Comparison of ENCODE assay signal across 26 cellular contexts in the genomic region with DNA sequence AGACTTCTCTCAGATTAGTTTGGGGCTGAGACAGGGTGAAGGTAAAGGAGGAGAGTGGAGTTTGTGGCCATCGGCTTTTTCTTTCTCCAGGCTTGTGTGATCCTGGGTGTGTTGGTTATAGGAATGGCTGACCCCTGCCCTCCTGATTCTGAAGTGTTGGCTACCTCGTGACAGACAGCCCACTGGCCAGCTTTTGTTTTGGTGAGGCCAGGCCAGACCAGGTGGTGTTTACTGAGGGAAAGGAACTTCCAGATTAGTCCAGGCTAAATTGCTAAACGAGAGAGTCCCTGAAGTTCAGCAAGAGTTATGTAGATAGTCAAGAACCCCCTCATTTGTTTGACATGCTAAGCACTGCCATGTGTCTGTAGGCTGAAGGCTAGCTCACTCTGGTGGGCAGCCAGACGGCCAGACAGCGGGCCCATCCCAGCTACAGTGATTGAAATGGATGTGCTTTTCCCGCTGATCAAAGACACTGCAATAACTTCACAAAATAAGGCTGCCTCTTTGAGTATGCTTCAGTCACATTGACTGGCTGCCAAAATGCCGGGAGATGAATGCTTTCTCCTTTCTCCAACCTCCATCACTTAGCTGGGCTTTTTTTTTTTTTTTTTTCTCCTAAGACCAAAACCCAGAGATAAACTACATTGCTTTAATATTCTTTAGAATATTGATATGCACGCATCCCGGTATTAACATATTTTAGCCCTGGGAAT.
"Had no signal": no experiment of that assay in that cellular context is flagged by ENCODE, and none has a peak within 500 bp of the region (broad histone marks: within the 10 kb centered on the region; RNA-seq: fewer than 3 reads in every experiment).

No MANE protein-coding gene starts in this region.

- H3K4me1 Mint-ChIP-seq: activated CD4-positive, alpha-beta T cell treated with anti-CD3 and anti-CD28 coated beads, Interleukin-2, amount 10 ng/mL, durations not matched to agents 7 days and 5 days; activated CD8-positive, alpha-beta memory T cell treated with anti-CD3 and anti-CD28 coated beads, Interleukin-2, amount 10 ng/mL, durations not matched to agents 7 days and 5 days; activated naive CD4-positive, alpha-beta T cell treated with anti-CD3 and anti-CD28 coated beads, Interleukin-2, amount 50 U/mL, for 24 hours had no signal

- H3K36me3 Mint-ChIP-seq: activated CD8-positive, alpha-beta memory T cell treated with anti-CD3 and anti-CD28 coated beads, Interleukin-2, amount 10 ng/mL, durations not matched to agents 7 days and 5 days; activated naive CD4-positive, alpha-beta T cell treated with anti-CD3 and anti-CD28 coated beads, Interleukin-2, amount 50 U/mL, for 24 hours had no signal

- H3K27me3 ChIP-seq: body of pancreas, right atrium auricular region, transverse colon, vagina had no signal

- H3K9me3 ChIP-seq: body of pancreas, mucosa of descending colon, psoas muscle, right atrium auricular region, suprapubic skin, transverse colon, vagina had no signal

- H3K4me1 ChIP-seq: body of pancreas, suprapubic skin, transverse colon, vagina had no signal

- DNase-seq: activated CD4-positive, alpha-beta T cell treated with anti-CD3 and anti-CD28 coated beads, Interleukin-2, amount 10 ng/mL, durations not matched to agents 7 days and 5 days; activated CD4-positive, CD25-positive, alpha-beta regulatory T cell treated with anti-CD3 and anti-CD28 coated beads, Interleukin-2, amount 50 U/mL, for 72 hours; activated CD8-positive, alpha-beta memory T cell treated with anti-CD3 and anti-CD28 coated beads, Interleukin-2, amount 10 ng/mL, durations not matched to agents 7 days and 5 days; activated CD8-positive, alpha-beta T cell treated with anti-CD3 and anti-CD28 coated beads for 36 hours; activated gamma-delta T cell; activated T-cell treated with anti-CD3 and anti-CD28 coated beads for 4 hours; body of pancreas; effector CD8-positive, alpha-beta T cell; mesenchymal stem cell; mucosa of descending colon; psoas muscle; T-helper 1 cell; transverse colon; WERI-Rb-1 had no signal

- ATAC-seq: activated CD8-positive, alpha-beta memory T cell treated with anti-CD3 and anti-CD28 coated beads, Interleukin-2, amount 10 ng/mL, durations not matched to agents 7 days and 5 days; activated CD8-positive, alpha-beta T cell treated with anti-CD3 and anti-CD28 coated beads for 36 hours; body of pancreas; esophagus mucosa; mucosa of descending colon had no signal

- H3K27ac ChIP-seq: body of pancreas, psoas muscle, right atrium auricular region, suprapubic skin, transverse colon, vagina, WERI-Rb-1 had no signal

- H3K4me3 Mint-ChIP-seq: activated CD4-positive, alpha-beta T cell treated with anti-CD3 and anti-CD28 coated beads, Interleukin-2, amount 10 ng/mL, durations not matched to agents 7 days and 5 days; activated CD8-positive, alpha-beta memory T cell treated with anti-CD3 and anti-CD28 coated beads, Interleukin-2, amount 10 ng/mL, durations not matched to agents 7 days and 5 days; activated CD8-positive, alpha-beta T cell treated with anti-CD3 and anti-CD28 coated beads for 36 hours; activated naive CD4-positive, alpha-beta T cell treated with anti-CD3 and anti-CD28 coated beads, Interleukin-2, amount 50 U/mL, for 24 hours; activated T-helper 1 cell treated with anti-CD3 and anti-CD28 coated beads, Interleukin-12 subunit alpha, Interleukin-12 subunit beta, Interleukin-2, Interleukin-4 antibody, amounts not matched to agents 30 ng/mL and 10 ng/mL and 1 ng/mL, durations not matched to agents 14 hours and 24 hours and 36 hours; dendritic cell treated with granulocyte-macrophage colony-stimulating factor and Interleukin-4, amounts not matched to agents 40 ng/mL and 50 ng/mL, for 4 days; stimulated activated naive CD8-positive, alpha-beta T cell treated with anti-CD3 and anti-CD28 coated beads, Interleukin-15, Interleukin-2, amounts not matched to agents 100 ng/mL and 50 ng/mL, for 24 hours had no signal

- H3K4me3 ChIP-seq: body of pancreas, mucosa of descending colon, psoas muscle, right atrium auricular region, suprapubic skin, transverse colon, vagina had no signal

- H3K27ac Mint-ChIP-seq: activated CD4-positive, alpha-beta T cell treated with anti-CD3 and anti-CD28 coated beads, Interleukin-2, amount 10 ng/mL, durations not matched to agents 7 days and 5 days; activated CD8-positive, alpha-beta memory T cell treated with anti-CD3 and anti-CD28 coated beads, Interleukin-2, amount 10 ng/mL, durations not matched to agents 7 days and 5 days; activated CD8-positive, alpha-beta T cell treated with anti-CD3 and anti-CD28 coated beads for 36 hours; activated naive CD4-positive, alpha-beta T cell treated with anti-CD3 and anti-CD28 coated beads, Interleukin-2, amount 50 U/mL, for 24 hours; activated T-helper 1 cell treated with anti-CD3 and anti-CD28 coated beads, Interleukin-12 subunit alpha, Interleukin-12 subunit beta, Interleukin-2, Interleukin-4 antibody, amounts not matched to agents 30 ng/mL and 10 ng/mL and 1 ng/mL, durations not matched to agents 14 hours and 24 hours and 36 hours; dendritic cell treated with granulocyte-macrophage colony-stimulating factor and Interleukin-4, amounts not matched to agents 40 ng/mL and 50 ng/mL, for 4 days; stimulated activated naive CD8-positive, alpha-beta T cell treated with anti-CD3 and anti-CD28 coated beads, Interleukin-15, Interleukin-2, amounts not matched to agents 100 ng/mL and 50 ng/mL, for 24 hours had no signal

- FAIRE-seq: endothelial cell of umbilical vein, frontal cortex, islet of Langerhans, TTC549 had no signal

- H3K36me3 ChIP-seq: right atrium auricular region, suprapubic skin, transverse colon, vagina, WERI-Rb-1 had no signal

- H3K9me3 Mint-ChIP-seq: activated CD4-positive, alpha-beta T cell treated with anti-CD3 and anti-CD28 coated beads, Interleukin-2, amount 10 ng/mL, durations not matched to agents 7 days and 5 days; activated CD8-positive, alpha-beta T cell treated with anti-CD3 and anti-CD28 coated beads for 36 hours; activated naive CD4-positive, alpha-beta T cell treated with anti-CD3 and anti-CD28 coated beads, Interleukin-2, amount 50 U/mL, for 24 hours; activated T-helper 1 cell treated with anti-CD3 and anti-CD28 coated beads, Interleukin-12 subunit alpha, Interleukin-12 subunit beta, Interleukin-2, Interleukin-4 antibody, amounts not matched to agents 30 ng/mL and 10 ng/mL and 1 ng/mL, durations not matched to agents 14 hours and 24 hours and 36 hours; dendritic cell treated with granulocyte-macrophage colony-stimulating factor and Interleukin-4, amounts not matched to agents 40 ng/mL and 50 ng/mL, for 4 days; stimulated activated naive CD8-positive, alpha-beta T cell treated with anti-CD3 and anti-CD28 coated beads, Interleukin-15, Interleukin-2, amounts not matched to agents 100 ng/mL and 50 ng/mL, for 24 hours had no signal
